In genomic region chr12:1532796-1533195, GRCh38 we compare ENCODE assay signal across 13 cellular contexts.
A peak's percentile ranks its signal among the peaks of the same experiment; 100 is the strongest.
DNase-seq lines count a peak whose midpoint lies in the region; ATAC-seq, FAIRE-seq and TF ChIP-seq lines count a peak whose summit lies in the region.
"Had no signal": no experiment of that assay in that cellular context is flagged by ENCODE, and none has a peak within 500 bp of the region (broad histone marks: within the 10 kb centered on the region; RNA-seq: fewer than 3 reads in every experiment).

No MANE protein-coding gene starts in this region.

- peaks cover 32% of the 10 kb centered on the region for H3K27me3 ChIP-seq in mesendoderm (ENCODE audit: insufficient read depth, low read length, poor library complexity)

- H3K36me3 ChIP-seq in mesendoderm (ENCODE audit: control insufficient read depth, insufficient read depth, low read length), result no peaks in the 10 kb centered on the region

- DNase-seq in AG09309 (ENCODE audit: low read depth) (no peak), ELR (ENCODE audit: low read depth) (peak; percentile 60), memory B cell (ENCODE audit: low spot score in 2 of 2) (no peak), left lobe of liver (ENCODE audit: low spot score) (no peak), mesendoderm (no peak), NCI-H748 (lab: John Stamatoyannopoulos, UW; ENCODE audit: unreplicated experiment) (no peak), HTR-8/SVneo (ENCODE audit: insufficient read length, low spot score) (no peak)
- DNase-seq: central memory CD4-positive, alpha-beta T cell; DND-41; mammary epithelial cell; SHP77 treated with DMSO at 0.1 percent for 48 hours had no signal

- peaks cover 18% of the 10 kb centered on the region for H3K4me1 Mint-ChIP-seq in memory B cell

- no peak overlapping the region for H3K56ac ChIP-seq in mesendoderm (ENCODE audit: low read length)

- FAIRE-seq in HTR-8/SVneo (lab: Jason Lieb, UNC), result no peak

- H2BK120ac ChIP-seq in mesendoderm (ENCODE audit: low read depth, low read length), result no peak overlapping the region

- peak; percentile 15 for TF ChIP-seq CTCF in AG09309 (IDR thresholded peaks at IDR 0.05; ENCODE audit: control insufficient read depth, insufficient read depth, low read depth, low read length, missing control alignments)
- no peak for TF ChIP-seq CTCF in WI38 (IDR thresholded peaks at IDR 0.05; ENCODE audit: low read depth, low read length)

- H3K9ac ChIP-seq in mesendoderm (ENCODE audit: low read length), result no peak overlapping the region

- H4K5ac ChIP-seq in mesendoderm (ENCODE audit: low read length), result no peak overlapping the region

- H3K23ac ChIP-seq in mesendoderm (ENCODE audit: low read length), result no peak overlapping the region

- no peaks in the 10 kb centered on the region for H3K36me3 Mint-ChIP-seq in memory B cell

- H3K79me1 ChIP-seq in mesendoderm (ENCODE audit: low read length), result no peaks in the 10 kb centered on the region

- ATAC-seq in memory B cell (ENCODE audit: low read depth) (no peak), left lobe of liver (no peak)

- H3K4me3 Mint-ChIP-seq in memory B cell, result peak overlapping the region; percentile 76

- H3K4me3 ChIP-seq in AG09309 (ENCODE audit: control insufficient read depth, low read depth, low read length), result no peak overlapping the region
- peak overlapping the region; percentile 82 for H3K4me3 ChIP-seq in WI38 (ENCODE audit: low read depth, low read length)
- no peak overlapping the region for H3K4me3 ChIP-seq in mesendoderm (ENCODE audit: low read length)
- H3K4me3 ChIP-seq: smooth muscle cell had no signal

- H3K27ac ChIP-seq in mesendoderm (ENCODE audit: low read depth, low read length), result no peak overlapping the region

- no peak overlapping the region for H3K4ac ChIP-seq in mesendoderm (ENCODE audit: low read depth, low read length)

- H4K8ac ChIP-seq in mesendoderm (ENCODE audit: low read depth, low read length), result no peak overlapping the region

- H3K27me3 Mint-ChIP-seq in memory B cell, result peaks cover 26% of the 10 kb centered on the region

- no peak overlapping the region for H2BK5ac ChIP-seq in mesendoderm (ENCODE audit: low read length)

- no peak overlapping the region for H3K4me2 ChIP-seq in mesendoderm (ENCODE audit: low read length)
- H3K4me2 ChIP-seq: smooth muscle cell had no signal

- H3K27ac Mint-ChIP-seq in memory B cell, result no peak overlapping the region

- no peaks in the 10 kb centered on the region for H3K4me1 ChIP-seq in mesendoderm (ENCODE audit: control insufficient read depth, low read depth, low read length)

- WGBS in mesendoderm (ENCODE audit: extremely low coverage, insufficient coverage, low lambda C conversion rate), result no CpG with 5 or more reads among the region's 3 CpGs

- H3K18ac ChIP-seq in mesendoderm (ENCODE audit: low read length), result no peak overlapping the region

- no peak overlapping the region for H2AK5ac ChIP-seq in mesendoderm (ENCODE audit: low read length)

- no peaks in the 10 kb centered on the region for H3K9me3 Mint-ChIP-seq in memory B cell

- H2BK15ac ChIP-seq in mesendoderm (replicated peaks; ENCODE audit: low read depth), result no peak overlapping the region

- H3K79me2 ChIP-seq in mesendoderm (ENCODE audit: control insufficient read depth, insufficient read depth, low read length), result no peaks in the 10 kb centered on the region
